ENCODE assay signal across 8 cellular contexts in the genomic region with DNA sequence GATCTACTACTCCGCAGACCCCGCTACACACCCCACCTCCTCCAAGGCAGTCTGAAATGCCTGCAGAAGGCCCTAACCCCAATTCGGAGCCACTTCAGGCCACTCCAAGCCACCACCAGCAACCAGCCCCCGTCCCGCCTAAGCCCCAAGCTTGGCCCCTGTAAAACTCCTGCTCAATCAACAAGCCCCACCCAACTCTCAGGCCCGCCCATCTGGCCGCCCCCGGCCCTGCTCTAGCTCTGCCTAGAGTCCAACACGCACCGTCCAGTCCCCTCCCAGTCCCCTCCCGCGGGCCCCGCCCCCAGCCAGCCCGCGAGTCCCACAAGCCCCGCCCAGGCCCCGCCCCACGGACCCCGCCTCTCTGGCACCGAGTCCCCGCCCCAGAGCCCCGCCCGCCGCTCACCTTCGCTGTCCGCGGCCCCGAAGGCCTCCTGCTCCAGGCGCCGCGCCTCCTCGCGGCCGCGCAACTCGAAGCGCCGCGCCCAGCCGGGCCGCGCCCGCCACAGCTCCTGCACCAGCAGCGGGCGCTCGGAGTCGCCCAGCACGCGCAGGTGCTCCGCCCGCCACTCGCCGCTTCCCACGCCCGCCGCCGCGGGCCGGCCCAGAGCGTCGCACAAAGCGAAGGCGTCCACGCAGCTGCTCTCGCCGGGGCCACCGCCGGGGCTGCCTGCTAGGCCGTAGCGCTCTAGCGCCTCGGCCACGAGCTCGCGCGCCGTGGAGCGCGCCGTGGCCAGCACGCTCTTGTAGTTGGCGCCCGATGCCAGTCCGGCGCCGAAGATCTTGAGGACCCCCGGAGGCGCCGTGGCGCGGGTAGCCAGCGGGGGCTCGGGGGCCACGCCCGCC. TPM values are rescaled to one million over a fixed set of nuclear protein-coding genes. Genes with fewer than 3 reads are reported as not detected.
DNase-seq lines count a peak whose midpoint lies in the region; TF ChIP-seq lines count a peak whose summit lies in the region.

No MANE protein-coding gene starts in this region.

- no peak overlapping the region for H3K27ac ChIP-seq in trophoblast cell (ENCODE audit: low read depth, low read length)
- peak overlapping the region; percentile 34 to 42 for H3K27ac ChIP-seq in tibial artery

- no peak overlapping the region for H2BK5ac ChIP-seq in trophoblast cell (ENCODE audit: low read depth, low read length, poor library complexity)

- H3K4ac ChIP-seq in trophoblast cell (ENCODE audit: low read depth, low read length): no peak overlapping the region

- peak overlapping the region; percentile 72 for H3K4me2 ChIP-seq in trophoblast cell (ENCODE audit: low read length)

- peak overlapping the region; percentile 57 for H2AFZ ChIP-seq in trophoblast cell (ENCODE audit: insufficient read depth, low read length, poor library complexity)

- H3K9me3 ChIP-seq in trophoblast cell (ENCODE audit: insufficient read depth, low read depth, low read length): peaks cover 4% of the 10 kb centered on the region
- no peaks in the 10 kb centered on the region for H3K9me3 ChIP-seq in tibial artery

- H3K4me1 ChIP-seq in trophoblast cell (ENCODE audit: control insufficient read depth in 1 of 2, insufficient read depth in 2 of 2, low read length in 2 of 2) (peaks cover 9 to 10% of the 10 kb centered on the region in 2 experiments), tibial artery (peaks cover 0 to 25% (median 14%) of the 10 kb centered on the region in 4 donors)

- H3K79me1 ChIP-seq in trophoblast cell (ENCODE audit: low read length): peaks cover 8% of the 10 kb centered on the region

- H4K12ac ChIP-seq in trophoblast cell (ENCODE audit: low read depth, low read length): peak overlapping the region; percentile 76

- peak overlapping the region; percentile 46 for H2BK120ac ChIP-seq in trophoblast cell (ENCODE audit: insufficient read depth, low read length, poor library complexity)

- H3K23ac ChIP-seq in trophoblast cell (ENCODE audit: low read length): no peak overlapping the region

- peak overlapping the region; percentile 17 for H2BK12ac ChIP-seq in trophoblast cell (ENCODE audit: low read length)

- H4K8ac ChIP-seq in trophoblast cell (ENCODE audit: low read depth, low read length): peak overlapping the region; percentile 92

- intact Hi-C loops in cardiac septum (cut with DNase I): loop anchor here (2.0 kb wide), 1 partner anchor 64 kb away; no protein-coding TSS in a partner anchor
- intact Hi-C loops in tibial artery (cut with DNase I; ENCODE audit: low total_unique reads): no loop called here

- peaks cover 23% of the 10 kb centered on the region for H3K27me3 ChIP-seq in H7 (ENCODE audit: control insufficient read depth, insufficient read depth, low read length)
- H3K27me3 ChIP-seq in trophoblast cell (ENCODE audit: insufficient read depth, low read length): peaks cover 16% of the 10 kb centered on the region
- peaks cover 0 to 15% of the 10 kb centered on the region in 2 donors for H3K27me3 ChIP-seq in tibial artery

- peak overlapping the region; percentile 59 for H3K4me3 ChIP-seq in H7 (ENCODE audit: insufficient read depth, low read depth, low read length)
- H3K4me3 ChIP-seq in trophoblast cell (ENCODE audit: low read depth, low read length): peak overlapping the region; percentile 5
- peak overlapping the region; percentile 50 to 66 for H3K4me3 ChIP-seq in tibial artery

- H3K36me3 ChIP-seq in H7 (replicated peaks; ENCODE audit: control insufficient read depth, insufficient read depth, low read length): no peaks in the 10 kb centered on the region
- no peaks in the 10 kb centered on the region for H3K36me3 ChIP-seq in trophoblast cell (ENCODE audit: control insufficient read depth in 1 of 2, insufficient read depth in 2 of 2, low read length in 2 of 2)
- H3K36me3 ChIP-seq in tibial artery: no peaks in the 10 kb centered on the region

- peak overlapping the region; percentile 61 for H4K91ac ChIP-seq in trophoblast cell (ENCODE audit: low read depth, low read length)

- H3K79me2 ChIP-seq in trophoblast cell (ENCODE audit: control insufficient read depth, insufficient read depth, low read length, poor library complexity): no peaks in the 10 kb centered on the region

- H3K9ac ChIP-seq in trophoblast cell (ENCODE audit: low read length): peak overlapping the region; percentile 68

- peak; percentile 91 for DNase-seq in DMS53 treated with DMSO at 0.1 percent for 48 hours (lab: John Stamatoyannopoulos, UW; ENCODE audit: unreplicated experiment)
- peak; percentile 100 for DNase-seq in H7
- peak; percentile 76 for DNase-seq in NCI-H1092 treated with DMSO at 0.1 percent for 48 hours (lab: John Stamatoyannopoulos, UW)
- DNase-seq in SW 1271 (lab: John Stamatoyannopoulos, UW): peak; percentile 45 to 72
- peak; percentile 85 for DNase-seq in activated naive CD8-positive, alpha-beta T cell treated with anti-CD3 and anti-CD28 coated beads, Interleukin-2, amount 50 U/mL, for 16 hours (ENCODE audit: low read depth, low spot score)
- DNase-seq in cardiac septum (ENCODE audit: low spot score): peak; percentile 96
- peak; percentile 85 to 93 for DNase-seq in trophoblast cell
- DNase-seq in tibial artery: peak; percentile 83 to 91

- no CpG with 5 or more reads among the region's 95 CpGs for WGBS in trophoblast cell (ENCODE audit: extremely low coverage, insufficient coverage, insufficient read length)

- no peak overlapping the region for H2AK5ac ChIP-seq in trophoblast cell (ENCODE audit: low read length)

- peak; percentile 15 to 36 for TF ChIP-seq CTCF in tibial artery (IDR thresholded peaks at IDR 0.05)

- H3K18ac ChIP-seq in trophoblast cell (ENCODE audit: low read length): peak overlapping the region; percentile 61

- peak overlapping the region; percentile 60 for H3K14ac ChIP-seq in trophoblast cell (ENCODE audit: low read length)

RNA-seq across cellular contexts. Expression of gene RASIP1, which starts 1.6 kb away (rescaled TPM):
- total RNA-seq in H7 (2014; rRNA removed; shearing (Covaris generic)): 4.5 and 4.6 TPM in 2 replicates
- 13.6 TPM for total RNA-seq in cardiac septum
- 0.53 and 0.64 TPM in 2 replicates for polyA plus RNA-seq in trophoblast cell (2013)

RNA-seq across cellular contexts. Expression of gene IZUMO1, which starts 7.9 kb away (rescaled TPM):
- 0.18 and 0.24 TPM in 2 replicates for total RNA-seq in H7 (2014; rRNA removed; shearing (Covaris generic))
- 0.83 TPM for total RNA-seq in cardiac septum
- 0.08 and 0.10 TPM in 2 replicates for polyA plus RNA-seq in trophoblast cell (2013)

RNA-seq across cellular contexts. Expression of gene FUT1, which starts 13.7 kb away (rescaled TPM):
- total RNA-seq in H7 (2014; rRNA removed; shearing (Covaris generic)): 6.1 and 8.2 TPM in 2 replicates
- 1.6 TPM for total RNA-seq in cardiac septum
- 0.71 and 0.79 TPM in 2 replicates for polyA plus RNA-seq in trophoblast cell (2013)

RNA-seq across cellular contexts. Expression of gene FGF21, which starts 16.5 kb away (rescaled TPM):
- total RNA-seq in H7 (2014; rRNA removed; shearing (Covaris generic)): 0.35 TPM in 1 of 2 replicates, not detected in the other
- total RNA-seq in cardiac septum: not detected
- polyA plus RNA-seq in trophoblast cell (2013): 0.74 and 0.75 TPM in 2 replicates

RNA-seq across cellular contexts. Expression of gene MAMSTR, which starts 19.3 kb away (rescaled TPM):
- 1.7 and 2.4 TPM in 2 replicates for total RNA-seq in H7 (2014; rRNA removed; shearing (Covaris generic))
- total RNA-seq in cardiac septum: 3.2 TPM
- polyA plus RNA-seq in trophoblast cell (2013): 0.82 and 0.86 TPM in 2 replicates

Comparison
In these comparisons a context has a peak if more than half of its experiments do, and no peak if none do; other contexts are left out.
1. H3K4me3 ChIP-seq: peak in every context shown above with its lines; median percentile 59 in H7; 58 in tibial artery; 5 in trophoblast cell.